In genomic region chr10:86758231-86759072, GRCh38 we compare ENCODE assay signal across 9 cellular contexts. TPM values are rescaled to one million over a fixed set of nuclear protein-coding genes. Genes with fewer than 3 reads are reported as not detected.
DNase-seq lines count a peak whose midpoint lies in the region; ATAC-seq and TF ChIP-seq lines count a peak whose summit lies in the region.
"Had no signal": no experiment of that assay in that cellular context is flagged by ENCODE, and none has a peak within 500 bp of the region (broad histone marks: within the 10 kb centered on the region; RNA-seq: fewer than 3 reads in every experiment).

No MANE protein-coding gene starts in this region.

- no peaks in the 10 kb centered on the region for H3K9me3 Mint-ChIP-seq in Caco-2 (ENCODE audit: unreplicated experiment)
- H3K9me3 Mint-ChIP-seq in nephron progenitor cell = peaks cover 8% of the 10 kb centered on the region
- H3K9me3 Mint-ChIP-seq: dendritic cell treated with granulocyte-macrophage colony-stimulating factor and Interleukin-4, amounts not matched to agents 40 ng/mL and 50 ng/mL, for 4 days had no signal

- DNase-seq in Caco-2 (no peak), LNCaP clone FGC (ENCODE audit: low read depth) (no peak), choroid plexus epithelial cell (ENCODE audit: low read depth) (peak; percentile 43), nephron progenitor cell (no peak), iPS-NIHi7 (ENCODE audit: extremely low spot score) (no peak)
- no peak for DNase-seq in stimulated activated CD4-positive, alpha-beta T cell treated with anti-CD3 and anti-CD28 coated beads, Interleukin-4, amount 100 ng/mL, for 4 hours
- DNase-seq in activated CD8-positive, alpha-beta memory T cell treated with anti-CD3 and anti-CD28 coated beads for 24 hours = no peak

- H3K4me3 Mint-ChIP-seq in Caco-2 (ENCODE audit: unreplicated experiment) (peak overlapping the region; percentile 76), nephron progenitor cell (peak overlapping the region; percentile 91)

- ATAC-seq in GM18909 (IDR thresholded peaks at IDR 0.05; ENCODE audit: poor library complexity, unreplicated experiment) = no peak

- intact Hi-C loops in Caco-2 (cut with micrococcal nuclease; ENCODE audit: unreplicated experiment) = loop anchor here (5.0 kb wide), 2 partner anchors 104 to 139 kb away; no protein-coding TSS in a partner anchor

- no peaks in the 10 kb centered on the region; the same call in 1 of the 2 replicates for H3K36me3 ChIP-seq in Caco-2 (ENCODE audit: control insufficient read depth, insufficient read depth, low read length)

- H3K4me3 ChIP-seq in Caco-2 (ENCODE audit: low read depth, low read length) = peak overlapping the region; percentile 58
- H3K4me3 ChIP-seq in LNCaP clone FGC (ENCODE audit: low read depth, low read length) = peak overlapping the region; percentile 66
- peak overlapping the region; percentile 80 for H3K4me3 ChIP-seq in choroid plexus epithelial cell (ENCODE audit: low read depth, low read length)

- H3K36me3 Mint-ChIP-seq in Caco-2 (ENCODE audit: insufficient read depth, unreplicated experiment) (peaks cover 23% of the 10 kb centered on the region), nephron progenitor cell (ENCODE audit: low read depth) (peaks cover 23% of the 10 kb centered on the region)

- POLR2A ChIA-PET in Caco-2 (lab: Charles Lee) = no interaction called here

- H3K4me1 ChIP-seq in Caco-2 = peaks cover 19% of the 10 kb centered on the region

- peak overlapping the region; percentile 64 for H3K27ac Mint-ChIP-seq in Caco-2 (ENCODE audit: unreplicated experiment)
- peak overlapping the region; percentile 88 for H3K27ac Mint-ChIP-seq in nephron progenitor cell
- H3K27ac Mint-ChIP-seq: dendritic cell treated with granulocyte-macrophage colony-stimulating factor and Interleukin-4, amounts not matched to agents 40 ng/mL and 50 ng/mL, for 4 days had no signal

- peaks cover 34% of the 10 kb centered on the region for H3K4me1 Mint-ChIP-seq in Caco-2 (ENCODE audit: low read depth, unreplicated experiment)
- H3K4me1 Mint-ChIP-seq in nephron progenitor cell = peaks cover 42% of the 10 kb centered on the region

- no peaks in the 10 kb centered on the region for H3K27me3 ChIP-seq in Caco-2 (replicated peaks; ENCODE audit: control insufficient read depth, insufficient read depth, low read length)

- CTCF ChIA-PET in Caco-2 (lab: Charles Lee) = interaction anchor here (0.7 to 0.8 kb wide), 2 partner anchors 49 to 1733 kb away, joined by 3 to 4 read pairs; no protein-coding TSS in a partner anchor

- BruUV-seq in Caco-2 (replicated peaks; lab: Mats Ljungman, UMichigan) = no TSS peak

- TF ChIP-seq CTCF in Caco-2 (IDR thresholded peaks at IDR 0.05; ENCODE audit: insufficient read depth in 1 of 2, low read depth in 1 of 2, low read length in 1 of 2, severe bottlenecking in 1 of 2, unreplicated experiment in 1 of 2) (no peak), LNCaP clone FGC (IDR thresholded peaks at IDR 0.05; ENCODE audit: control insufficient read depth, extremely low read depth, insufficient read depth) (no peak), choroid plexus epithelial cell (conservative IDR thresholded peaks at IDR 0.05; ENCODE audit: low read depth, low read length) (no peak), nephron progenitor cell (IDR thresholded peaks at IDR 0.05) (no peak)

- H3K27me3 Mint-ChIP-seq in Caco-2 (ENCODE audit: insufficient read depth, unreplicated experiment) (no peaks in the 10 kb centered on the region), nephron progenitor cell (ENCODE audit: low read depth, poor library complexity) (no peaks in the 10 kb centered on the region)

- no peaks in the 10 kb centered on the region for H3K9me3 ChIP-seq in Caco-2

RNA-seq across cellular contexts. Expression of gene BMPR1A, which starts 2.0 kb away (rescaled TPM):
- 53.4 and 63.2 TPM in 2 replicates for total RNA-seq in Caco-2 (2022)
